8 cellular contexts compared by ENCODE assay signal in genomic region chr6:136582702-136583471, GRCh38. TPM values are rescaled to one million over a fixed set of nuclear protein-coding genes. Genes with fewer than 3 reads are reported as not detected.
DNase-seq lines count a peak whose midpoint lies in the region; ATAC-seq, FAIRE-seq and TF ChIP-seq lines count a peak whose summit lies in the region.

No MANE protein-coding gene starts in this region.

- H3K9me3 ChIP-seq in upper lobe of left lung: no peaks in the 10 kb centered on the region

- TF ChIP-seq CTCF in upper lobe of left lung (IDR thresholded peaks at IDR 0.05): peak; percentile 13 to 71 (median 58)

- peak; percentile 73 for DNase-seq in GM03348 (ENCODE audit: low spot score)
- peak; percentile 18 for DNase-seq in NCI-H1417 treated with DMSO at 0.1 percent for 48 hours (lab: John Stamatoyannopoulos, UW)
- peak; percentile 11 to 46 for DNase-seq in T47D (ENCODE audit: low read depth in 1 of 2, low spot score in 1 of 2)
- DNase-seq in upper lobe of left lung: no peak
- no peak for DNase-seq in urothelium cell line (ENCODE audit: low spot score)
- DNase-seq in activated CD4-positive, CD25-positive, alpha-beta regulatory T cell (lab: John Stamatoyannopoulos, UW): no peak
- DNase-seq in NCI-H2107 treated with DMSO at 0.1 percent for 48 hours (lab: John Stamatoyannopoulos, UW; ENCODE audit: unreplicated experiment): no peak

- H3K27ac ChIP-seq in layer of hippocampus (ENCODE audit: low read depth, low read length): peak overlapping the region; percentile 38
- H3K27ac ChIP-seq in upper lobe of left lung: peak overlapping the region; percentile 49 to 63 (median 56)

- H3K27me3 ChIP-seq in layer of hippocampus (ENCODE audit: control insufficient read depth, insufficient read depth, low read length) (no peaks in the 10 kb centered on the region), upper lobe of left lung (no peaks in the 10 kb centered on the region)

- in situ Hi-C loops in T47D (cut with HindIII; ENCODE audit: low pct_unique_long_range_greater_than_20kb, low sequenced_read_pairs): no loop called here

- ATAC-seq in upper lobe of left lung (ENCODE audit: low FRiP score in 2 of 2): peak in 1 of 2 donors; percentile 83

- peaks cover 3 to 6% (median 6%) of the 10 kb centered on the region in 4 donors for H3K4me1 ChIP-seq in upper lobe of left lung

- H3K36me3 ChIP-seq in upper lobe of left lung: peaks cover 14 to 65% (median 37%) of the 10 kb centered on the region in 4 donors

- no peak overlapping the region for H3K4me3 ChIP-seq in upper lobe of left lung

- WGBS in upper lobe of left lung, 2 donors: 29 to 30% methylated on average over 3 of the region's 3 CpGs

- TF ChIP-seq POLR2A in upper lobe of left lung (IDR thresholded peaks at IDR 0.05): no peak

- no peak for TF ChIP-seq EP300 in upper lobe of left lung (IDR thresholded peaks at IDR 0.05)

- no peak for FAIRE-seq in urothelium cell line (lab: Jason Lieb, UNC)

RNA-seq across cellular contexts. Expression of gene MAP7, which starts 32.7 kb away (rescaled TPM):
- total RNA-seq in upper lobe of left lung: 10 to 100 TPM; 18.1 to 26.6 (median 24.2) TPM

Comparison
In these comparisons a context has a peak if more than half of its experiments do, and no peak if none do; other contexts are left out.
1. DNase-seq: peak in GM03348 (single experiment), NCI-H1417 treated with DMSO at 0.1 percent for 48 hours (single experiment) and T47D (2 of 2); none in upper lobe of left lung (0 of 2), urothelium cell line (single experiment), activated CD4-positive, CD25-positive, alpha-beta regulatory T cell (0 of 4) and NCI-H2107 treated with DMSO at 0.1 percent for 48 hours (single experiment).